ENCODE assay signal across 22 cellular contexts in genomic region chr4:152973614-152974200, GRCh38. TPM values are rescaled to one million over a fixed set of nuclear protein-coding genes. Genes with fewer than 3 reads are reported as not detected.
DNase-seq lines count a peak whose midpoint lies in the region; ATAC-seq and TF ChIP-seq lines count a peak whose summit lies in the region.
"Had no signal": no experiment of that assay in that cellular context is flagged by ENCODE, and none has a peak within 500 bp of the region (broad histone marks: within the 10 kb centered on the region; RNA-seq: fewer than 3 reads in every experiment).

No MANE protein-coding gene starts in this region.

- H3K4me1 ChIP-seq in breast epithelium (no peaks in the 10 kb centered on the region), fibroblast of lung (ENCODE audit: control insufficient read depth, extremely low read depth, insufficient read depth, low read length) (peaks cover 6% of the 10 kb centered on the region), osteoblast (ENCODE audit: insufficient read depth, low read length) (peaks cover 20% of the 10 kb centered on the region), Peyer's patch (no peaks in the 10 kb centered on the region)
- H3K4me1 ChIP-seq: left ventricle myocardium inferior, prostate gland had no signal

- H3K4me3 ChIP-seq in breast epithelium (no peak overlapping the region), fibroblast of lung (replicated peaks in 1 of 4; ENCODE audit: control extremely low read depth in 1 of 4, insufficient read depth in 1 of 4, low read depth in 3 of 4, low read length in 4 of 4) (no peak overlapping the region), osteoblast (ENCODE audit: insufficient read depth, low read length) (peak overlapping the region; percentile 54), Peyer's patch (no peak overlapping the region)
- H3K4me3 ChIP-seq: hepatocyte, left ventricle myocardium inferior, prostate gland had no signal

- H4K20me1 ChIP-seq in fibroblast of lung (ENCODE audit: control insufficient read depth, extremely low read depth, insufficient read depth, low read length) = no peaks in the 10 kb centered on the region
- no peaks in the 10 kb centered on the region for H4K20me1 ChIP-seq in osteoblast (ENCODE audit: insufficient read depth, low read length)

- H3K27ac Mint-ChIP-seq in MCF 10A (ENCODE audit: low read depth, unreplicated experiment) = no peak overlapping the region
- H3K27ac Mint-ChIP-seq in activated CD8-positive, alpha-beta T cell treated with anti-CD3 and anti-CD28 coated beads, Interleukin-2, amount 10 ng/mL, durations not matched to agents 7 days and 5 days = no peak overlapping the region
- H3K27ac Mint-ChIP-seq: activated naive CD8-positive, alpha-beta T cell treated with anti-CD3 and anti-CD28 coated beads, Interleukin-2, amount 10 ng/mL, durations not matched to agents 7 days and 5 days; activated T-helper 2 cell treated with anti-CD3 and anti-CD28 coated beads, Interferon-gamma antibody, Interleukin-2, Interleukin-4, amounts not matched to agents 10 μg/mL and 5 μg/mL and 100 μg/mL, durations not matched to agents 14 hours and 24 hours and 36 hours; B cell had no signal

- no peak overlapping the region for H3K9ac ChIP-seq in fibroblast of lung (ENCODE audit: insufficient read depth, low read length)

- peaks cover 21% of the 10 kb centered on the region for H3K36me3 Mint-ChIP-seq in MCF 10A (ENCODE audit: insufficient read depth, unreplicated experiment)
- no peaks in the 10 kb centered on the region for H3K36me3 Mint-ChIP-seq in activated CD8-positive, alpha-beta T cell treated with anti-CD3 and anti-CD28 coated beads, Interleukin-2, amount 10 ng/mL, durations not matched to agents 7 days and 5 days (ENCODE audit: low read depth)
- H3K36me3 Mint-ChIP-seq: activated naive CD8-positive, alpha-beta T cell treated with anti-CD3 and anti-CD28 coated beads, Interleukin-2, amount 10 ng/mL, durations not matched to agents 7 days and 5 days had no signal

- H3K9me3 ChIP-seq in breast epithelium (no peaks in the 10 kb centered on the region), fibroblast of lung (ENCODE audit: control insufficient read depth, insufficient read depth, low read depth, low read length) (no peaks in the 10 kb centered on the region), osteoblast (ENCODE audit: low read depth, low read length) (no peaks in the 10 kb centered on the region), Peyer's patch (no peaks in the 10 kb centered on the region)
- H3K9me3 ChIP-seq: left ventricle myocardium inferior, prostate gland had no signal

- H3K9me3 Mint-ChIP-seq in MCF 10A (ENCODE audit: unreplicated experiment) = no peaks in the 10 kb centered on the region
- H3K9me3 Mint-ChIP-seq in activated CD8-positive, alpha-beta T cell treated with anti-CD3 and anti-CD28 coated beads, Interleukin-2, amount 10 ng/mL, durations not matched to agents 7 days and 5 days (ENCODE audit: insufficient read depth) = no peaks in the 10 kb centered on the region
- H3K9me3 Mint-ChIP-seq: activated naive CD8-positive, alpha-beta T cell treated with anti-CD3 and anti-CD28 coated beads, Interleukin-2, amount 10 ng/mL, durations not matched to agents 7 days and 5 days; activated T-helper 2 cell treated with anti-CD3 and anti-CD28 coated beads, Interferon-gamma antibody, Interleukin-2, Interleukin-4, amounts not matched to agents 10 μg/mL and 5 μg/mL and 100 μg/mL, durations not matched to agents 14 hours and 24 hours and 36 hours had no signal

- H3K36me3 ChIP-seq in breast epithelium (no peaks in the 10 kb centered on the region), fibroblast of lung (ENCODE audit: control insufficient read depth, insufficient read depth, low read length) (no peaks in the 10 kb centered on the region), osteoblast (ENCODE audit: insufficient read depth, low read length) (no peaks in the 10 kb centered on the region), Peyer's patch (peaks cover 0 to 44% (median 0%) of the 10 kb centered on the region in 3 donors)
- H3K36me3 ChIP-seq: left ventricle myocardium inferior, prostate gland had no signal

- no TSS peak for BruUV-seq in MCF 10A (replicated peaks; lab: Mats Ljungman, UMichigan)

- CTCF ChIA-PET in MCF 10A (lab: Yijun Ruan, JAX) = interaction anchor here (0.9 kb wide), 1 partner anchor 9 kb away, joined by 5 read pairs; no protein-coding TSS in a partner anchor
- CTCF ChIA-PET in activated CD8-positive, alpha-beta T cell treated with anti-CD3 and anti-CD28 coated beads, Interleukin-2, amount 10 ng/mL, durations not matched to agents 7 days and 5 days (lab: Charles Lee) = no interaction called here

- no peak for DNase-seq in breast epithelium (ENCODE audit: low spot score in 2 of 2)
- DNase-seq in MCF 10A (ENCODE audit: unreplicated experiment) = no peak
- DNase-seq in fibroblast of lung (ENCODE audit: low read depth in 2 of 2) = peak in 1 of 2 donors; percentile 69
- no peak for DNase-seq in osteoblast (ENCODE audit: insufficient read length, low spot score, missing footprints)
- DNase-seq in activated CD8-positive, alpha-beta T cell treated with anti-CD3 and anti-CD28 coated beads, Interleukin-2, amount 10 ng/mL, durations not matched to agents 7 days and 5 days = no peak
- no peak for DNase-seq in HuH-7 (ENCODE audit: low spot score)
- DNase-seq in NK-92 treated with Interleukin-12 subunit alpha and Interleukin-12 subunit beta, amount 100 ng/mL, for 24 hours (lab: John Stamatoyannopoulos, UW) = no peak
- no peak for DNase-seq in Peyer's patch
- DNase-seq: activated CD4-positive, alpha-beta T cell treated with anti-CD3 and anti-CD28 coated beads, Interleukin-2, amount 50 U/mL, for 1 hour; activated CD8-positive, alpha-beta memory T cell treated with anti-CD3 and anti-CD28 coated beads, Interleukin-2, amount 50 U/mL, for 4 hours; activated naive CD8-positive, alpha-beta T cell treated with anti-CD3 and anti-CD28 coated beads, Interleukin-2, amount 10 ng/mL, durations not matched to agents 7 days and 5 days; effector CD4-positive, alpha-beta T cell; foreskin melanocyte; GOT3; left ventricle myocardium inferior; NCI-H1694 treated with DMSO at 0.1 percent for 48 hours; NCI-H526; RPMI8226 had no signal

- TF ChIP-seq POLR2A in breast epithelium (IDR thresholded peaks at IDR 0.05) = no peak
- no peak for TF ChIP-seq POLR2A in Peyer's patch (IDR thresholded peaks at IDR 0.05)

- no peaks in the 10 kb centered on the region for H3K27me3 ChIP-seq in breast epithelium
- no peaks in the 10 kb centered on the region for H3K27me3 ChIP-seq in fibroblast of lung (ENCODE audit: control insufficient read depth, insufficient read depth, low read length)
- H3K27me3 ChIP-seq in osteoblast (ENCODE audit: insufficient read depth, low read length) = no peaks in the 10 kb centered on the region
- H3K27me3 ChIP-seq in Peyer's patch = no peaks in the 10 kb centered on the region
- H3K27me3 ChIP-seq: hepatocyte had no signal

- H3K27me3 Mint-ChIP-seq in MCF 10A (ENCODE audit: insufficient read depth, unreplicated experiment) = no peaks in the 10 kb centered on the region
- peaks cover 2% of the 10 kb centered on the region for H3K27me3 Mint-ChIP-seq in activated CD8-positive, alpha-beta T cell treated with anti-CD3 and anti-CD28 coated beads, Interleukin-2, amount 10 ng/mL, durations not matched to agents 7 days and 5 days (ENCODE audit: low read depth)
- H3K27me3 Mint-ChIP-seq: activated naive CD8-positive, alpha-beta T cell treated with anti-CD3 and anti-CD28 coated beads, Interleukin-2, amount 10 ng/mL, durations not matched to agents 7 days and 5 days; B cell had no signal

- no peak for TF ChIP-seq CTCF in breast epithelium (IDR thresholded peaks at IDR 0.05)
- no peak for TF ChIP-seq CTCF in MCF 10A (IDR thresholded peaks at IDR 0.05; ENCODE audit: unreplicated experiment)
- no peak for TF ChIP-seq CTCF in fibroblast of lung (conservative IDR thresholded peaks at IDR 0.05 in 1 of 2, IDR thresholded peaks at IDR 0.05 in 1 of 2; ENCODE audit: low read depth in 1 of 2, low read length in 2 of 2)
- TF ChIP-seq CTCF in osteoblast (IDR thresholded peaks at IDR 0.05; ENCODE audit: extremely low read depth, low read depth, low read length) = no peak
- no peak for TF ChIP-seq CTCF in Peyer's patch (IDR thresholded peaks at IDR 0.05)

- peaks cover 36% of the 10 kb centered on the region for H3K4me1 Mint-ChIP-seq in MCF 10A (ENCODE audit: insufficient read depth, unreplicated experiment)
- H3K4me1 Mint-ChIP-seq in activated CD8-positive, alpha-beta T cell treated with anti-CD3 and anti-CD28 coated beads, Interleukin-2, amount 10 ng/mL, durations not matched to agents 7 days and 5 days (ENCODE audit: low read depth) = no peaks in the 10 kb centered on the region
- H3K4me1 Mint-ChIP-seq: activated naive CD8-positive, alpha-beta T cell treated with anti-CD3 and anti-CD28 coated beads, Interleukin-2, amount 10 ng/mL, durations not matched to agents 7 days and 5 days; B cell had no signal

- ATAC-seq in activated CD8-positive, alpha-beta T cell treated with anti-CD3 and anti-CD28 coated beads, Interleukin-2, amount 10 ng/mL, durations not matched to agents 7 days and 5 days = no peak

- POLR2A ChIA-PET in MCF 10A (lab: Yijun Ruan, JAX) = interaction anchor here (0.6 to 1.1 kb wide), 3 partner anchors 10 to 36 kb away, joined by 3 to 6 read pairs (median 5); no protein-coding TSS in a partner anchor
- POLR2A ChIA-PET in activated CD8-positive, alpha-beta T cell treated with anti-CD3 and anti-CD28 coated beads, Interleukin-2, amount 10 ng/mL, durations not matched to agents 7 days and 5 days (lab: Charles Lee) = no interaction called here

- intact Hi-C loops in breast epithelium (cut with DNase I; ENCODE audit: low total_unique reads) (no loop called here), MCF 10A (cut with micrococcal nuclease) (loop anchor here (5.0 kb wide), 1 partner anchor 36 kb away; the partner anchor contains the start of gene FHDC1)

- H3K79me2 ChIP-seq in fibroblast of lung (ENCODE audit: control insufficient read depth, insufficient read depth, low read length) (no peaks in the 10 kb centered on the region), osteoblast (ENCODE audit: insufficient read depth, low read length) (no peaks in the 10 kb centered on the region)
- H3K79me2 ChIP-seq: hepatocyte had no signal

- H3K4me2 ChIP-seq in fibroblast of lung (ENCODE audit: extremely low read depth, insufficient read depth, low read length) (peak overlapping the region; percentile 0), osteoblast (ENCODE audit: insufficient read depth, low read length) (peak overlapping the region; percentile 82)
- H3K4me2 ChIP-seq: hepatocyte had no signal

- H2AFZ ChIP-seq in fibroblast of lung (ENCODE audit: low read length) (peak overlapping the region; percentile 4), osteoblast (ENCODE audit: low read length) (peak overlapping the region; percentile 91)
- H2AFZ ChIP-seq: hepatocyte had no signal

- H3K4me3 Mint-ChIP-seq in MCF 10A (ENCODE audit: unreplicated experiment) = no peak overlapping the region
- H3K4me3 Mint-ChIP-seq in activated CD8-positive, alpha-beta T cell treated with anti-CD3 and anti-CD28 coated beads, Interleukin-2, amount 10 ng/mL, durations not matched to agents 7 days and 5 days = no peak overlapping the region
- H3K4me3 Mint-ChIP-seq: activated naive CD8-positive, alpha-beta T cell treated with anti-CD3 and anti-CD28 coated beads, Interleukin-2, amount 10 ng/mL, durations not matched to agents 7 days and 5 days; B cell had no signal

- H3K27ac ChIP-seq in breast epithelium (peak overlapping the region; percentile 36 to 63), fibroblast of lung (ENCODE audit: insufficient read depth, low read length) (peak overlapping the region; percentile 62), osteoblast (ENCODE audit: low read depth, low read length) (peak overlapping the region; percentile 92), Peyer's patch (no peak overlapping the region)
- H3K27ac ChIP-seq: hepatocyte, left ventricle myocardium inferior, prostate gland had no signal

RNA-seq across cellular contexts. Expression of gene FHDC1, which starts 37.6 kb away (rescaled TPM):
- total RNA-seq in breast epithelium (1 to 10 TPM in 2 of 3 donors, under 1 TPM in 1; 0.48 to 2.3 (median 2.0) TPM), MCF 10A (2022) (2.0 and 2.7 TPM in 2 replicates), fibroblast of lung (0.26 and 0.33 TPM in 2 replicates), osteoblast (0.29 and 0.36 TPM in 2 replicates), Peyer's patch (10 to 100 TPM in 3 of 4 donors, 1 to 10 TPM in 1; 6.6 to 32.8 (median 25.4) TPM)
- polyA plus RNA-seq in fibroblast of lung = 0.06 and 0.14 TPM in 2 replicates
- polyA plus RNA-seq in fibroblast of lung (2012) = 0.18 and 0.30 TPM in 2 replicates
- 0.11 and 0.27 TPM in 2 replicates for polyA minus RNA-seq in fibroblast of lung (ENCODE audit: low replicate concordance)
- total RNA-seq in activated CD8-positive, alpha-beta T cell treated with anti-CD3 and anti-CD28 coated beads, Interleukin-2, amount 10 ng/mL, durations not matched to agents 7 days and 5 days = under 1 TPM; 0.13 to 0.24 TPM

Comparison
In these comparisons a context has a peak if more than half of its experiments do, and no peak if none do; other contexts are left out.
1. H3K27ac ChIP-seq: peak in breast epithelium (2 of 2), fibroblast of lung (single experiment) and osteoblast (single experiment); none in Peyer's patch (0 of 4).